Comparison of ENCODE assay signal across 1 cellular context in the genomic region with DNA sequence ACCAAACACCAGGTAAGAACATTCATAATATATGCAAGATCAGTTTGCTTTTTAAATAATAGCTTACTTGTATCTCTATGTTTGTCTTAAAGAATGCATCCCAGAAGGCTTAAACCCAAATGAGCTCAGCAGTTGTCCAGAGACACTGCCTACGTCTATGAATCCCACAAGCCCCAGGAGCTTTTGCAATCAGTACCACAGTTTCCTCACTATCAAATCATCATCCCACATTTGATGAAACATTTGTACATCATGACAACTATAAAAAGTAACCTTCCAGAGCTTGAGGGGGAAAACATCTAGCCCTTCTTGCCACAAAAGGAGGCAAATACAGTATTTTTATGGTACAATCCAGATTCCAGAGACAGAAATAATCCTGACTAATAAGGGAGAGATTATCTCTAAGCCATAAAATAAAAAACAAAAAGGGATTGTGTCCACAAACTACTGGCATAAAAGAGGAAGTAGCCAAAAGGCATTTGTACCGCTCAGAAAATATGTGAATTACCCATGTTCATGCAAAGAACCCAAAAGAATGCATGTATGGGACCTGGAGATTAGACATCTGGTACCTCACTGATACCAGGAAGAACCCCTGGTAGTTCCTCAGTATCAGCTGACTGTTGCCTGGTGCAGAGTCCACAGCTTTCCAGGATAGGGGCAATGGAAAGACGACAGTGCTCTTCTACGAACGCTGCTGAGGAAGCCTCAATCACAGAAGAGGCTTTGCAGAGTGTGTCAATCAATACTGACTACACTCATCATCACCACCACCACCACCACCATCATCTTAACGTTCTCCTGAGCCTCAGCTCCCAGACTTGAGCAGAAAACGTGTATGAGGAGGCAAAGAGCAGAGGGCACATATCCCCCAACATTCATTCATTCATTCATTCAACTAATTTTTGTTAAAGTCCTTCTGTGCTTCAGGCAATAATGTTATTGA.
TF ChIP-seq lines count a peak whose summit lies in the region.

No MANE protein-coding gene starts in this region.

TF ChIP-seq in K562, 482 proteins besides CTCF, POLR2A, EP300 and RAD21 (continued from another document and continues in another):
- TF ChIP-seq, protein P1, sequence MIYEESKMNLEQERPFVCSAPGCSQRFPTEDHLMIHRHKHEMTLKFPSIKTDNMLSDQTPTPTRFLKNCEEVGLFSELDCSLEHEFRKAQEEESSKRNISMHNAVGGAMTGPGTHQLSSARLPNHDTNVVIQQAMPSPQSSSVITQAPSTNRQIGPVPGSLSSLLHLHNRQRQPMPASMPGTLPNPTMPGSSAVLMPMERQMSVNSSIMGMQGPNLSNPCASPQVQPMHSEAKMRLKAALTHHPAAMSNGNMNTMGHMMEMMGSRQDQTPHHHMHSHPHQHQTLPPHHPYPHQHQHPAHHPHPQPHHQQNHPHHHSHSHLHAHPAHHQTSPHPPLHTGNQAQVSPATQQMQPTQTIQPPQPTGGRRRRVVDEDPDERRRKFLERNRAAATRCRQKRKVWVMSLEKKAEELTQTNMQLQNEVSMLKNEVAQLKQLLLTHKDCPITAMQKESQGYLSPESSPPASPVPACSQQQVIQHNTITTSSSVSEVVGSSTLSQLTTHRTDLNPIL (CRISPR knock-in tag; IDR thresholded peaks at IDR 0.05), result no peak
- TF ChIP-seq PRPF4 (IDR thresholded peaks at IDR 0.05; ENCODE audit: insufficient read depth, low read depth, low read length, poor library complexity, severe bottlenecking) (no peak), SIX5 (IDR thresholded peaks at IDR 0.05; ENCODE audit: borderline replicate concordance in 1 of 2, insufficient read depth in 1 of 2, low read depth in 1 of 2, low read length in 2 of 2) (no peak), CEBPB (tag; IDR thresholded peaks at IDR 0.05) (no peak), SMARCB1 (IDR thresholded peaks at IDR 0.05; ENCODE audit: insufficient read length, low read depth) (no peak), ZKSCAN1 (IDR thresholded peaks at IDR 0.05; ENCODE audit: low read depth, low read length) (no peak), SLC30A9 (CRISPR knock-in tag; IDR thresholded peaks at IDR 0.05) (no peak), NR3C1 (CRISPR knock-in tag; IDR thresholded peaks at IDR 0.05) (no peak), GTF2E2 (tag; IDR thresholded peaks at IDR 0.05) (no peak), TAL1 (IDR thresholded peaks at IDR 0.05) (peak; percentile 78), MYBL2 (IDR thresholded peaks at IDR 0.05; ENCODE audit: low read depth) (no peak), MYBL2 (CRISPR knock-in tag; IDR thresholded peaks at IDR 0.05; ENCODE audit: borderline replicate concordance) (no peak), EZH2 (IDR thresholded peaks at IDR 0.05; ENCODE audit: borderline replicate concordance, low read depth, low read length) (no peak), SMARCA4 (IDR thresholded peaks at IDR 0.05) (peak; percentile 57; the same call in 1 of the 2 replicates), ZNF778 (CRISPR knock-in tag; IDR thresholded peaks at IDR 0.05) (no peak), ZNF644 (tag; IDR thresholded peaks at IDR 0.05; ENCODE audit: low read depth) (no peak), POLR3A (IDR thresholded peaks at IDR 0.05; ENCODE audit: borderline replicate concordance, extremely low read depth, insufficient read depth, insufficient read length) (no peak), MAFK (IDR thresholded peaks at IDR 0.05; ENCODE audit: low read length) (no peak), RAD51 (IDR thresholded peaks at IDR 0.05; ENCODE audit: borderline replicate concordance, low read depth) (no peak), DPF2 (IDR thresholded peaks at IDR 0.05) (0 out of 2 replicates have a peak, but pooled peaks have one; percentile 23), SP2 (IDR thresholded peaks at IDR 0.05; ENCODE audit: extremely low read depth, low read depth, low read length, poor library complexity, severe bottlenecking) (no peak), STAT5B (CRISPR knock-in tag; IDR thresholded peaks at IDR 0.05) (no peak), DIDO1 (tag; IDR thresholded peaks at IDR 0.05; ENCODE audit: low read depth) (no peak), HMG20A (CRISPR knock-in tag; conservative IDR thresholded peaks at IDR 0.05) (no peak), ZNF12 (CRISPR knock-in tag; IDR thresholded peaks at IDR 0.05) (no peak), NCOR1 (IDR thresholded peaks at IDR 0.05) (peak; percentile 45; the same call in 1 of the 2 replicates), PURB (CRISPR knock-in tag; IDR thresholded peaks at IDR 0.05; ENCODE audit: low read depth) (no peak), GATAD2B (IDR thresholded peaks at IDR 0.05; ENCODE audit: borderline replicate concordance) (no peak), ELF1 (tag; IDR thresholded peaks at IDR 0.05) (no peak), RBM17 (IDR thresholded peaks at IDR 0.05; ENCODE audit: borderline replicate concordance, low read depth, low read length) (no peak), RBFOX2 (IDR thresholded peaks at IDR 0.05; ENCODE audit: low read depth, low read length) (no peak), ZNF780A (CRISPR knock-in tag; IDR thresholded peaks at IDR 0.05) (no peak), GABPB2 (CRISPR knock-in tag; conservative IDR thresholded peaks at IDR 0.05) (no peak), ZNF764 (CRISPR knock-in tag; IDR thresholded peaks at IDR 0.05; ENCODE audit: low read depth) (no peak), ZKSCAN8 (CRISPR knock-in tag; IDR thresholded peaks at IDR 0.05) (no peak)
- TF ChIP-seq, protein P2, sequence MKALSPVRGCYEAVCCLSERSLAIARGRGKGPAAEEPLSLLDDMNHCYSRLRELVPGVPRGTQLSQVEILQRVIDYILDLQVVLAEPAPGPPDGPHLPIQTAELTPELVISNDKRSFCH (CRISPR knock-in tag; IDR thresholded peaks at IDR 0.05), result no peak
- TF ChIP-seq, protein P2 (tag; IDR thresholded peaks at IDR 0.05), result no peak
- TF ChIP-seq, protein P3, sequence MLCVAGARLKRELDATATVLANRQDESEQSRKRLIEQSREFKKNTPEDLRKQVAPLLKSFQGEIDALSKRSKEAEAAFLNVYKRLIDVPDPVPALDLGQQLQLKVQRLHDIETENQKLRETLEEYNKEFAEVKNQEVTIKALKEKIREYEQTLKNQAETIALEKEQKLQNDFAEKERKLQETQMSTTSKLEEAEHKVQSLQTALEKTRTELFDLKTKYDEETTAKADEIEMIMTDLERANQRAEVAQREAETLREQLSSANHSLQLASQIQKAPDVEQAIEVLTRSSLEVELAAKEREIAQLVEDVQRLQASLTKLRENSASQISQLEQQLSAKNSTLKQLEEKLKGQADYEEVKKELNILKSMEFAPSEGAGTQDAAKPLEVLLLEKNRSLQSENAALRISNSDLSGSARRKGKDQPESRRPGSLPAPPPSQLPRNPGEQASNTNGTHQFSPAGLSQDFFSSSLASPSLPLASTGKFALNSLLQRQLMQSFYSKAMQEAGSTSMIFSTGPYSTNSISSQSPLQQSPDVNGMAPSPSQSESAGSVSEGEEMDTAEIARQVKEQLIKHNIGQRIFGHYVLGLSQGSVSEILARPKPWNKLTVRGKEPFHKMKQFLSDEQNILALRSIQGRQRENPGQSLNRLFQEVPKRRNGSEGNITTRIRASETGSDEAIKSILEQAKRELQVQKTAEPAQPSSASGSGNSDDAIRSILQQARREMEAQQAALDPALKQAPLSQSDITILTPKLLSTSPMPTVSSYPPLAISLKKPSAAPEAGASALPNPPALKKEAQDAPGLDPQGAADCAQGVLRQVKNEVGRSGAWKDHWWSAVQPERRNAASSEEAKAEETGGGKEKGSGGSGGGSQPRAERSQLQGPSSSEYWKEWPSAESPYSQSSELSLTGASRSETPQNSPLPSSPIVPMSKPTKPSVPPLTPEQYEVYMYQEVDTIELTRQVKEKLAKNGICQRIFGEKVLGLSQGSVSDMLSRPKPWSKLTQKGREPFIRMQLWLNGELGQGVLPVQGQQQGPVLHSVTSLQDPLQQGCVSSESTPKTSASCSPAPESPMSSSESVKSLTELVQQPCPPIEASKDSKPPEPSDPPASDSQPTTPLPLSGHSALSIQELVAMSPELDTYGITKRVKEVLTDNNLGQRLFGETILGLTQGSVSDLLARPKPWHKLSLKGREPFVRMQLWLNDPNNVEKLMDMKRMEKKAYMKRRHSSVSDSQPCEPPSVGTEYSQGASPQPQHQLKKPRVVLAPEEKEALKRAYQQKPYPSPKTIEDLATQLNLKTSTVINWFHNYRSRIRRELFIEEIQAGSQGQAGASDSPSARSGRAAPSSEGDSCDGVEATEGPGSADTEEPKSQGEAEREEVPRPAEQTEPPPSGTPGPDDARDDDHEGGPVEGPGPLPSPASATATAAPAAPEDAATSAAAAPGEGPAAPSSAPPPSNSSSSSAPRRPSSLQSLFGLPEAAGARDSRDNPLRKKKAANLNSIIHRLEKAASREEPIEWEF (CRISPR knock-in tag; IDR thresholded peaks at IDR 0.05), result no peak
- TF ChIP-seq, protein P4, sequence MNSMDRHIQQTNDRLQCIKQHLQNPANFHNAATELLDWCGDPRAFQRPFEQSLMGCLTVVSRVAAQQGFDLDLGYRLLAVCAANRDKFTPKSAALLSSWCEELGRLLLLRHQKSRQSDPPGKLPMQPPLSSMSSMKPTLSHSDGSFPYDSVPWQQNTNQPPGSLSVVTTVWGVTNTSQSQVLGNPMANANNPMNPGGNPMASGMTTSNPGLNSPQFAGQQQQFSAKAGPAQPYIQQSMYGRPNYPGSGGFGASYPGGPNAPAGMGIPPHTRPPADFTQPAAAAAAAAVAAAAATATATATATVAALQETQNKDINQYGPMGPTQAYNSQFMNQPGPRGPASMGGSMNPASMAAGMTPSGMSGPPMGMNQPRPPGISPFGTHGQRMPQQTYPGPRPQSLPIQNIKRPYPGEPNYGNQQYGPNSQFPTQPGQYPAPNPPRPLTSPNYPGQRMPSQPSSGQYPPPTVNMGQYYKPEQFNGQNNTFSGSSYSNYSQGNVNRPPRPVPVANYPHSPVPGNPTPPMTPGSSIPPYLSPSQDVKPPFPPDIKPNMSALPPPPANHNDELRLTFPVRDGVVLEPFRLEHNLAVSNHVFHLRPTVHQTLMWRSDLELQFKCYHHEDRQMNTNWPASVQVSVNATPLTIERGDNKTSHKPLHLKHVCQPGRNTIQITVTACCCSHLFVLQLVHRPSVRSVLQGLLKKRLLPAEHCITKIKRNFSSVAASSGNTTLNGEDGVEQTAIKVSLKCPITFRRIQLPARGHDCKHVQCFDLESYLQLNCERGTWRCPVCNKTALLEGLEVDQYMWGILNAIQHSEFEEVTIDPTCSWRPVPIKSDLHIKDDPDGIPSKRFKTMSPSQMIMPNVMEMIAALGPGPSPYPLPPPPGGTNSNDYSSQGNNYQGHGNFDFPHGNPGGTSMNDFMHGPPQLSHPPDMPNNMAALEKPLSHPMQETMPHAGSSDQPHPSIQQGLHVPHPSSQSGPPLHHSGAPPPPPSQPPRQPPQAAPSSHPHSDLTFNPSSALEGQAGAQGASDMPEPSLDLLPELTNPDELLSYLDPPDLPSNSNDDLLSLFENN (IDR thresholded peaks at IDR 0.05; ENCODE audit: low read depth in 2 of 2, low read length in 2 of 2), result no peak
- TF ChIP-seq, protein P5, sequence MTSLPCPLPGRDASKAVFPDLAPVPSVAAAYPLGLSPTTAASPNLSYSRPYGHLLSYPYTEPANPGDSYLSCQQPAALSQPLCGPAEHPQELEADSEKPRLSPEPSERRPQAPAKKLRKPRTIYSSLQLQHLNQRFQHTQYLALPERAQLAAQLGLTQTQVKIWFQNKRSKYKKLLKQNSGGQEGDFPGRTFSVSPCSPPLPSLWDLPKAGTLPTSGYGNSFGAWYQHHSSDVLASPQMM (CRISPR knock-in tag; IDR thresholded peaks at IDR 0.05), result no peak
- TF ChIP-seq, protein P6, sequence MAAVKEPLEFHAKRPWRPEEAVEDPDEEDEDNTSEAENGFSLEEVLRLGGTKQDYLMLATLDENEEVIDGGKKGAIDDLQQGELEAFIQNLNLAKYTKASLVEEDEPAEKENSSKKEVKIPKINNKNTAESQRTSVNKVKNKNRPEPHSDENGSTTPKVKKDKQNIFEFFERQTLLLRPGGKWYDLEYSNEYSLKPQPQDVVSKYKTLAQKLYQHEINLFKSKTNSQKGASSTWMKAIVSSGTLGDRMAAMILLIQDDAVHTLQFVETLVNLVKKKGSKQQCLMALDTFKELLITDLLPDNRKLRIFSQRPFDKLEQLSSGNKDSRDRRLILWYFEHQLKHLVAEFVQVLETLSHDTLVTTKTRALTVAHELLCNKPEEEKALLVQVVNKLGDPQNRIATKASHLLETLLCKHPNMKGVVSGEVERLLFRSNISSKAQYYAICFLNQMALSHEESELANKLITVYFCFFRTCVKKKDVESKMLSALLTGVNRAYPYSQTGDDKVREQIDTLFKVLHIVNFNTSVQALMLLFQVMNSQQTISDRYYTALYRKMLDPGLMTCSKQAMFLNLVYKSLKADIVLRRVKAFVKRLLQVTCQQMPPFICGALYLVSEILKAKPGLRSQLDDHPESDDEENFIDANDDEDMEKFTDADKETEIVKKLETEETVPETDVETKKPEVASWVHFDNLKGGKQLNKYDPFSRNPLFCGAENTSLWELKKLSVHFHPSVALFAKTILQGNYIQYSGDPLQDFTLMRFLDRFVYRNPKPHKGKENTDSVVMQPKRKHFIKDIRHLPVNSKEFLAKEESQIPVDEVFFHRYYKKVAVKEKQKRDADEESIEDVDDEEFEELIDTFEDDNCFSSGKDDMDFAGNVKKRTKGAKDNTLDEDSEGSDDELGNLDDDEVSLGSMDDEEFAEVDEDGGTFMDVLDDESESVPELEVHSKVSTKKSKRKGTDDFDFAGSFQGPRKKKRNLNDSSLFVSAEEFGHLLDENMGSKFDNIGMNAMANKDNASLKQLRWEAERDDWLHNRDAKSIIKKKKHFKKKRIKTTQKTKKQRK (IDR thresholded peaks at IDR 0.05; ENCODE audit: borderline replicate concordance, low read depth, low read length), result no peak
- TF ChIP-seq, protein P7, sequence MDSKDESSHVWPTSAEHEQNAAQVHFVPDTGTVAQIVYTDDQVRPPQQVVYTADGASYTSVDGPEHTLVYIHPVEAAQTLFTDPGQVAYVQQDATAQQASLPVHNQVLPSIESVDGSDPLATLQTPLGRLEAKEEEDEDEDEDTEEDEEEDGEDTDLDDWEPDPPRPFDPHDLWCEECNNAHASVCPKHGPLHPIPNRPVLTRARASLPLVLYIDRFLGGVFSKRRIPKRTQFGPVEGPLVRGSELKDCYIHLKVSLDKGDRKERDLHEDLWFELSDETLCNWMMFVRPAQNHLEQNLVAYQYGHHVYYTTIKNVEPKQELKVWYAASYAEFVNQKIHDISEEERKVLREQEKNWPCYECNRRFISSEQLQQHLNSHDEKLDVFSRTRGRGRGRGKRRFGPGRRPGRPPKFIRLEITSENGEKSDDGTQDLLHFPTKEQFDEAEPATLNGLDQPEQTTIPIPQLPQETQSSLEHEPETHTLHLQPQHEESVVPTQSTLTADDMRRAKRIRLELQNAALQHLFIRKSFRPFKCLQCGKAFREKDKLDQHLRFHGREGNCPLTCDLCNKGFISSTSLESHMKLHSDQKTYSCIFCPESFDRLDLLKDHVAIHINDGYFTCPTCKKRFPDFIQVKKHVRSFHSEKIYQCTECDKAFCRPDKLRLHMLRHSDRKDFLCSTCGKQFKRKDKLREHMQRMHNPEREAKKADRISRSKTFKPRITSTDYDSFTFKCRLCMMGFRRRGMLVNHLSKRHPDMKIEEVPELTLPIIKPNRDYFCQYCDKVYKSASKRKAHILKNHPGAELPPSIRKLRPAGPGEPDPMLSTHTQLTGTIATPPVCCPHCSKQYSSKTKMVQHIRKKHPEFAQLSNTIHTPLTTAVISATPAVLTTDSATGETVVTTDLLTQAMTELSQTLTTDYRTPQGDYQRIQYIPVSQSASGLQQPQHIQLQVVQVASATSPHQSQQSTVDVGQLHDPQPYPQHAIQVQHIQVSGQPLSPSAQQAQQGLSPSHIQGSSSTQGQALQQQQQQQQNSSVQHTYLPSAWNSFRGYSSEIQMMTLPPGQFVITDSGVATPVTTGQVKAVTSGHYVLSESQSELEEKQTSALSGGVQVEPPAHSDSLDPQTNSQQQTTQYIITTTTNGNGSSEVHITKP (IDR thresholded peaks at IDR 0.05; ENCODE audit: partially characterized antibody), result no peak
